In genomic region chr2:60463249-60463648, GRCh38 we compare ENCODE assay signal across 15 cellular contexts.
DNase-seq lines count a peak whose midpoint lies in the region; ATAC-seq and TF ChIP-seq lines count a peak whose summit lies in the region.
"Had no signal": no experiment of that assay in that cellular context is flagged by ENCODE, and none has a peak within 500 bp of the region (broad histone marks: within the 10 kb centered on the region; RNA-seq: fewer than 3 reads in every experiment).

No MANE protein-coding gene starts in this region.

- no peaks in the 10 kb centered on the region for H3K4me1 ChIP-seq in mesenchymal stem cell (ENCODE audit: control insufficient read depth, insufficient read depth, low read depth, low read length)
- H3K4me1 ChIP-seq: breast epithelium, tibial nerve had no signal

- H3K27ac ChIP-seq in mesenchymal stem cell (ENCODE audit: low read length, poor library complexity, severe bottlenecking): no peak overlapping the region
- H3K27ac ChIP-seq: breast epithelium, tibial nerve had no signal

- H3K23ac ChIP-seq in mesenchymal stem cell (ENCODE audit: low read length in 2 of 2): no peak overlapping the region

- in situ Hi-C loops in astrocyte of the spinal cord (cut with HindIII; ENCODE audit: low sequenced_read_pairs): no loop called here

- no peak overlapping the region for H3K9ac ChIP-seq in mesenchymal stem cell (ENCODE audit: low read length)

- H3K4me3 ChIP-seq in astrocyte of the spinal cord (ENCODE audit: low read depth, low read length) (no peak overlapping the region), mesenchymal stem cell (ENCODE audit: insufficient read depth in 1 of 2, low read depth in 1 of 2, low read length in 2 of 2) (no peak overlapping the region)
- H3K4me3 ChIP-seq: breast epithelium, tibial nerve had no signal

- H3K36me3 Mint-ChIP-seq in stimulated activated naive B cell treated with anti-CD40 and anti-IgM and Interleukin-4, amounts not matched to agents 10 μg/mL and 1 μg/mL and 100 μg/mL, for 72 hours: peaks cover 40 to 61% of the 10 kb centered on the region in 2 donors

- H3K18ac ChIP-seq in mesenchymal stem cell (ENCODE audit: low read depth in 1 of 2, low read length in 2 of 2): no peak overlapping the region

- no peaks in the 10 kb centered on the region for H3K27me3 Mint-ChIP-seq in stimulated activated naive B cell treated with anti-CD40 and anti-IgM and Interleukin-4, amounts not matched to agents 10 μg/mL and 1 μg/mL and 100 μg/mL, for 72 hours
- H3K27me3 Mint-ChIP-seq: T-helper 17 cell had no signal

- no peak overlapping the region for H4K8ac ChIP-seq in mesenchymal stem cell (ENCODE audit: low read length)

- H2BK15ac ChIP-seq in mesenchymal stem cell (ENCODE audit: low read depth, poor library complexity, severe bottlenecking): no peak overlapping the region

- intact Hi-C loops in left ventricle myocardium superior (cut with micrococcal nuclease): no loop called here

- peaks cover 0 to 25% of the 10 kb centered on the region in 2 experiments for H3K36me3 ChIP-seq in mesenchymal stem cell (ENCODE audit: control insufficient read depth in 1 of 2, insufficient read depth in 2 of 2, low read depth in 1 of 2, low read length in 2 of 2)
- H3K36me3 ChIP-seq: breast epithelium, tibial nerve had no signal

- peak overlapping the region; percentile 86 for H3K27ac Mint-ChIP-seq in stimulated activated naive B cell treated with anti-CD40 and anti-IgM and Interleukin-4, amounts not matched to agents 10 μg/mL and 1 μg/mL and 100 μg/mL, for 72 hours
- H3K27ac Mint-ChIP-seq: activated CD4-positive, alpha-beta T cell treated with anti-CD3 and anti-CD28 coated beads, Interleukin-2, amount 10 ng/mL, durations not matched to agents 24 days and 14 days; T-helper 17 cell had no signal

- H3K4ac ChIP-seq in mesenchymal stem cell (ENCODE audit: low read depth in 1 of 2, low read length in 2 of 2): no peak overlapping the region

- no peak overlapping the region for H2BK120ac ChIP-seq in mesenchymal stem cell (ENCODE audit: low read depth, low read length)

- H3K27me3 ChIP-seq in mesenchymal stem cell (ENCODE audit: control insufficient read depth in 1 of 2, insufficient read depth in 1 of 2, low read length in 2 of 2): no peaks in the 10 kb centered on the region
- H3K27me3 ChIP-seq: breast epithelium, tibial nerve had no signal

- DNase-seq in NCI-H1417 (lab: John Stamatoyannopoulos, UW) (peak in 2 of 3 experiments; percentile 9 to 23), NCI-H1417 treated with DMSO at 0.1 percent for 48 hours (lab: John Stamatoyannopoulos, UW) (no peak), astrocyte of the spinal cord (ENCODE audit: low read depth, low spot score) (peak; percentile 64), left ventricle myocardium superior (no peak), mesenchymal stem cell (no peak), DMS53 (lab: John Stamatoyannopoulos, UW) (no peak)
- no peak for DNase-seq in stimulated activated naive B cell treated with anti-CD40 and anti-IgM and Interleukin-4, amounts not matched to agents 10 μg/mL and 1 μg/mL and 100 μg/mL, for 72 hours
- no peak for DNase-seq in NK-92 treated with Interleukin-12 subunit alpha and Interleukin-12 subunit beta, amount 100 ng/mL, for 24 hours (lab: John Stamatoyannopoulos, UW)
- DNase-seq: 8988T; activated CD4-positive, alpha-beta T cell treated with anti-CD3 and anti-CD28 coated beads, Interleukin-2, amount 10 ng/mL, durations not matched to agents 24 days and 14 days; NCI-H2029; T-helper 17 cell had no signal

- no peak for TF ChIP-seq CTCF in astrocyte of the spinal cord (IDR thresholded peaks at IDR 0.05; ENCODE audit: low read depth, low read length)

- H3K9me3 Mint-ChIP-seq in stimulated activated naive B cell treated with anti-CD40 and anti-IgM and Interleukin-4, amounts not matched to agents 10 μg/mL and 1 μg/mL and 100 μg/mL, for 72 hours: peaks cover 0 to 1% of the 10 kb centered on the region in 2 donors
- H3K9me3 Mint-ChIP-seq: activated CD4-positive, alpha-beta T cell treated with anti-CD3 and anti-CD28 coated beads, Interleukin-2, amount 10 ng/mL, durations not matched to agents 24 days and 14 days had no signal

- 77% methylated on average over 6 of the region's 6 CpGs for WGBS in mesenchymal stem cell

- peak; percentile 73 for ATAC-seq in left ventricle myocardium superior
- no peak for ATAC-seq in stimulated activated naive B cell treated with anti-CD40 and anti-IgM and Interleukin-4, amounts not matched to agents 10 μg/mL and 1 μg/mL and 100 μg/mL, for 72 hours (replicated peaks)
- ATAC-seq: sciatic nerve, T-helper 17 cell had no signal

- no peak overlapping the region for H4K91ac ChIP-seq in mesenchymal stem cell (ENCODE audit: low read length)

- no peak overlapping the region for H2BK12ac ChIP-seq in mesenchymal stem cell (ENCODE audit: low read length in 2 of 2)

- no peak overlapping the region for H2AFZ ChIP-seq in mesenchymal stem cell (ENCODE audit: low read depth, low read length)

- peaks cover 29 to 49% of the 10 kb centered on the region in 2 donors for H3K4me1 Mint-ChIP-seq in stimulated activated naive B cell treated with anti-CD40 and anti-IgM and Interleukin-4, amounts not matched to agents 10 μg/mL and 1 μg/mL and 100 μg/mL, for 72 hours
- H3K4me1 Mint-ChIP-seq: activated CD4-positive, alpha-beta T cell treated with anti-CD3 and anti-CD28 coated beads, Interleukin-2, amount 10 ng/mL, durations not matched to agents 24 days and 14 days had no signal

- no peak overlapping the region for H2BK5ac ChIP-seq in mesenchymal stem cell (ENCODE audit: low read depth, low read length, poor library complexity, severe bottlenecking)

- H3K4me2 ChIP-seq in mesenchymal stem cell (ENCODE audit: low read length, poor library complexity, severe bottlenecking): no peak overlapping the region

- peaks cover 4% of the 10 kb centered on the region for H3K79me1 ChIP-seq in mesenchymal stem cell (replicated peaks; ENCODE audit: low read length, poor library complexity, severe bottlenecking)

- no peak overlapping the region for H3K4me3 Mint-ChIP-seq in stimulated activated naive B cell treated with anti-CD40 and anti-IgM and Interleukin-4, amounts not matched to agents 10 μg/mL and 1 μg/mL and 100 μg/mL, for 72 hours
- H3K4me3 Mint-ChIP-seq: activated CD4-positive, alpha-beta T cell treated with anti-CD3 and anti-CD28 coated beads, Interleukin-2, amount 10 ng/mL, durations not matched to agents 24 days and 14 days; T-helper 17 cell had no signal

- no peak overlapping the region for H3K14ac ChIP-seq in mesenchymal stem cell (ENCODE audit: low read length in 2 of 2)

- H3K9me3 ChIP-seq in mesenchymal stem cell (ENCODE audit: control insufficient read depth, low read length): no peaks in the 10 kb centered on the region
- H3K9me3 ChIP-seq: breast epithelium, tibial nerve had no signal

- no peak overlapping the region for H2AK5ac ChIP-seq in mesenchymal stem cell (ENCODE audit: low read length, severe bottlenecking)

Comparison
In these comparisons a context has a peak if more than half of its experiments do, and no peak if none do; other contexts are left out.
1. DNase-seq: peak in NCI-H1417 (2 of 3) and astrocyte of the spinal cord (single experiment); none in NCI-H1417 treated with DMSO at 0.1 percent for 48 hours (single experiment), left ventricle myocardium superior (single experiment), stimulated activated naive B cell treated with anti-CD40 and anti-IgM and Interleukin-4, amounts not matched to agents 10 μg/mL and 1 μg/mL and 100 μg/mL, for 72 hours (single experiment), NK-92 treated with Interleukin-12 subunit alpha and Interleukin-12 subunit beta, amount 100 ng/mL, for 24 hours (single experiment), mesenchymal stem cell (single experiment) and DMS53 (single experiment).